Comparison of ENCODE assay signal across 13 cellular contexts in genomic region chr13:84662503-84662902, GRCh38.
DNase-seq lines count a peak whose midpoint lies in the region; ATAC-seq and TF ChIP-seq lines count a peak whose summit lies in the region.
"Had no signal": no experiment of that assay in that cellular context is flagged by ENCODE, and none has a peak within 500 bp of the region (broad histone marks: within the 10 kb centered on the region; RNA-seq: fewer than 3 reads in every experiment).

No MANE protein-coding gene starts in this region.

- H3K4me3 ChIP-seq in DND-41 (ENCODE audit: low read depth in 1 of 2, low read length in 2 of 2) = no peak overlapping the region
- no peak overlapping the region for H3K4me3 ChIP-seq in Loucy (ENCODE audit: low read length, poor library complexity, severe bottlenecking)
- no peak overlapping the region for H3K4me3 ChIP-seq in heart right ventricle

- TF ChIP-seq CTCF in DND-41 (IDR thresholded peaks at IDR 0.05; ENCODE audit: borderline replicate concordance, extremely low read depth, low read length, poor library complexity, severe bottlenecking) = no peak
- TF ChIP-seq CTCF in Loucy (conservative IDR thresholded peaks at IDR 0.05; ENCODE audit: low read length) = no peak
- TF ChIP-seq CTCF in heart right ventricle (IDR thresholded peaks at IDR 0.05) = no peak

- H2AFZ ChIP-seq in DND-41 (ENCODE audit: low read depth, low read length) (peak overlapping the region; percentile 55; the same call in 1 of the 2 replicates), Loucy (ENCODE audit: low read length) (peak overlapping the region; percentile 70)

- H3K9me3 ChIP-seq in DND-41 (ENCODE audit: insufficient read depth, low read length, severe bottlenecking) (no peaks in the 10 kb centered on the region), Loucy (ENCODE audit: insufficient read depth, low read depth, low read length) (no peaks in the 10 kb centered on the region), heart right ventricle (no peaks in the 10 kb centered on the region)

- H3K4me2 ChIP-seq in DND-41 (ENCODE audit: insufficient read depth, low read length) (peak overlapping the region; percentile 21; the same call in 1 of the 2 replicates), Loucy (ENCODE audit: low read depth, low read length, poor library complexity, severe bottlenecking) (peak overlapping the region; percentile 38)

- H3K27me3 ChIP-seq in DND-41 (ENCODE audit: insufficient read depth, low read length, poor library complexity) (no peaks in the 10 kb centered on the region), Loucy (ENCODE audit: insufficient read depth, low read length, poor library complexity, severe bottlenecking) (no peaks in the 10 kb centered on the region), heart right ventricle (no peaks in the 10 kb centered on the region)

- no peak overlapping the region for H3K4me3 Mint-ChIP-seq in activated CD4-positive, alpha-beta T cell treated with anti-CD3 and anti-CD28 coated beads for 36 hours
- H3K4me3 Mint-ChIP-seq: T-helper 1 cell treated with Interleukin-12 subunit alpha and Interleukin-12 subunit beta and Interleukin-4 antibody, amounts not matched to agents 30 μg/mL and 1 μg/mL, for 36 hours had no signal

- no peaks in the 10 kb centered on the region for H3K27me3 Mint-ChIP-seq in activated CD4-positive, alpha-beta T cell treated with anti-CD3 and anti-CD28 coated beads for 36 hours

- H3K79me2 ChIP-seq in DND-41 (ENCODE audit: insufficient read depth, low read length) (no peaks in the 10 kb centered on the region), Loucy (ENCODE audit: insufficient read depth, low read length) (no peaks in the 10 kb centered on the region)

- intact Hi-C loops in heart right ventricle (cut with DNase I) = no loop called here
- intact Hi-C loops in activated CD4-positive, alpha-beta T cell treated with anti-CD3 and anti-CD28 coated beads for 36 hours (cut with DNase I, micrococcal nuclease) = no loop called here

- H3K36me3 ChIP-seq in DND-41 (ENCODE audit: insufficient read depth, low read length) (no peaks in the 10 kb centered on the region), Loucy (ENCODE audit: insufficient read depth, low read length) (no peaks in the 10 kb centered on the region), heart right ventricle (no peaks in the 10 kb centered on the region)

- H3K27ac ChIP-seq in DND-41 (ENCODE audit: low read length) (no peak overlapping the region), heart right ventricle (no peak overlapping the region)

- H3K36me3 Mint-ChIP-seq in activated CD4-positive, alpha-beta T cell treated with anti-CD3 and anti-CD28 coated beads for 36 hours (ENCODE audit: low read depth) = no peaks in the 10 kb centered on the region

- no peak for DNase-seq in DND-41
- DNase-seq in heart right ventricle = no peak
- no peak for DNase-seq in AML-193 (lab: John Stamatoyannopoulos, UW)
- no peak for DNase-seq in activated CD4-positive, alpha-beta T cell treated with anti-CD3 and anti-CD28 coated beads for 36 hours
- DNase-seq: COR-L47, KBM-7, MV-4-11, NCI-H1694 treated with DMSO at 0.1 percent for 48 hours, SHP77 treated with DMSO at 0.1 percent for 48 hours had no signal

- no peaks in the 10 kb centered on the region for H3K9me2 ChIP-seq in Loucy (replicated peaks; ENCODE audit: low read depth, low read length)

- no peak overlapping the region for H3K9ac ChIP-seq in DND-41 (ENCODE audit: low read depth, low read length)
- peak overlapping the region; percentile 18 for H3K9ac ChIP-seq in Loucy (ENCODE audit: low read depth, low read length, poor library complexity, severe bottlenecking)

- WGBS in heart right ventricle, 2 donors = 83 to 87% methylated on average over 3 of the region's 3 CpGs

- no peaks in the 10 kb centered on the region for H4K20me1 ChIP-seq in DND-41 (ENCODE audit: insufficient read depth, low read length)
- no peaks in the 10 kb centered on the region for H4K20me1 ChIP-seq in Loucy (ENCODE audit: insufficient read depth, low read length, poor library complexity, severe bottlenecking)

- H3K9me3 Mint-ChIP-seq in activated CD4-positive, alpha-beta T cell treated with anti-CD3 and anti-CD28 coated beads for 36 hours (ENCODE audit: low read depth) = no peaks in the 10 kb centered on the region

- ATAC-seq in DND-41 (ENCODE audit: insufficient read depth, low read depth) (peak; percentile 50; the same call in 1 of the 3 replicates), SK-N-SH treated with all-trans-retinoic acid at 6 μM for 48 hours (peak; percentile 20; the same call in 1 of the 3 replicates), heart right ventricle (no peak)
- ATAC-seq in activated CD4-positive, CD25-positive, alpha-beta regulatory T cell treated with anti-CD3 and anti-CD28 coated beads, Interleukin-2, amount 50 U/mL, for 24 hours = no peak
- ATAC-seq in activated CD4-positive, alpha-beta T cell treated with anti-CD3 and anti-CD28 coated beads for 36 hours = no peak

- H3K27ac Mint-ChIP-seq in activated CD4-positive, alpha-beta T cell treated with anti-CD3 and anti-CD28 coated beads for 36 hours = no peak overlapping the region
- H3K27ac Mint-ChIP-seq: T-helper 1 cell treated with Interleukin-12 subunit alpha and Interleukin-12 subunit beta and Interleukin-4 antibody, amounts not matched to agents 30 μg/mL and 1 μg/mL, for 36 hours had no signal

- H3F3A ChIP-seq in Loucy (ENCODE audit: low read depth) = no peaks in the 10 kb centered on the region

- POLR2A ChIA-PET in activated CD4-positive, alpha-beta T cell treated with anti-CD3 and anti-CD28 coated beads for 36 hours (lab: Charles Lee) = no interaction called here

- H3K4me1 ChIP-seq in DND-41 (ENCODE audit: insufficient read depth, low read length) (peaks cover 10% of the 10 kb centered on the region; the same call in 1 of the 2 replicates), Loucy (ENCODE audit: insufficient read depth, low read length, poor library complexity, severe bottlenecking) (peaks cover 11% of the 10 kb centered on the region), heart right ventricle (no peaks in the 10 kb centered on the region)

- CTCF ChIA-PET in activated CD4-positive, alpha-beta T cell treated with anti-CD3 and anti-CD28 coated beads for 36 hours (lab: Charles Lee) = no interaction called here

- no peaks in the 10 kb centered on the region for H3K4me1 Mint-ChIP-seq in activated CD4-positive, alpha-beta T cell treated with anti-CD3 and anti-CD28 coated beads for 36 hours

TF ChIP-seq in SK-N-SH treated with all-trans-retinoic acid at 6 μM for 48 hours, 23 proteins besides CTCF, POLR2A, EP300 and RAD21 (continues in another document):
- TF ChIP-seq POU6F1 (CRISPR knock-in tag; IDR thresholded peaks at IDR 0.05; ENCODE audit: borderline replicate concordance, low read depth) (no peak), PPARA (CRISPR knock-in tag; IDR thresholded peaks at IDR 0.05; ENCODE audit: borderline replicate concordance) (no peak), CSRNP3 (CRISPR knock-in tag; IDR thresholded peaks at IDR 0.05) (no peak), CREB5 (CRISPR knock-in tag; IDR thresholded peaks at IDR 0.05; ENCODE audit: low read depth) (no peak), GLIS3 (CRISPR knock-in tag; IDR thresholded peaks at IDR 0.05) (no peak), ZNF8 (CRISPR knock-in tag; IDR thresholded peaks at IDR 0.05) (no peak), BACH2 (CRISPR knock-in tag; IDR thresholded peaks at IDR 0.05; ENCODE audit: borderline replicate concordance) (no peak), CSDC2 (CRISPR knock-in tag; IDR thresholded peaks at IDR 0.05) (no peak), ZFP30 (CRISPR knock-in tag; IDR thresholded peaks at IDR 0.05) (no peak), ZNF70 (CRISPR knock-in tag; IDR thresholded peaks at IDR 0.05) (no peak), ZFP3 (CRISPR knock-in tag; IDR thresholded peaks at IDR 0.05) (no peak), RARB (CRISPR knock-in tag; IDR thresholded peaks at IDR 0.05) (no peak), ZC3H10 (CRISPR knock-in tag; IDR thresholded peaks at IDR 0.05) (no peak), ZNF565 (CRISPR knock-in tag; conservative IDR thresholded peaks at IDR 0.05; ENCODE audit: low read depth) (no peak), TOX (CRISPR knock-in tag; IDR thresholded peaks at IDR 0.05; ENCODE audit: borderline replicate concordance) (no peak)

Comparison
In these comparisons a context has a peak if more than half of its experiments do, and no peak if none do; other contexts are left out.
1. ATAC-seq: peak in DND-41 (single experiment) and SK-N-SH treated with all-trans-retinoic acid at 6 μM for 48 hours (single experiment); none in heart right ventricle (0 of 8), activated CD4-positive, CD25-positive, alpha-beta regulatory T cell treated with anti-CD3 and anti-CD28 coated beads, Interleukin-2, amount 50 U/mL, for 24 hours (0 of 2) and activated CD4-positive, alpha-beta T cell treated with anti-CD3 and anti-CD28 coated beads for 36 hours (single experiment).